Comparison of ENCODE assay signal across 8 cellular contexts in genomic region chr17:78378225-78379133, GRCh38. TPM values are rescaled to one million over a fixed set of nuclear protein-coding genes. Genes with fewer than 3 reads are reported as not detected.
DNase-seq lines count a peak whose midpoint lies in the region; ATAC-seq and TF ChIP-seq lines count a peak whose summit lies in the region.

PGS1 (plus strand) TSS chr17:78378649; CDS start chr17:78378666, 17 bp downstream.

- POLR2A ChIA-PET in HCT116 (lab: Charles Lee) = interaction anchor here (1.7 kb wide), 1 partner anchor 18 kb away, joined by 3 read pairs; no protein-coding TSS in a partner anchor

- H3K79me2 ChIP-seq in DOHH2 (ENCODE audit: control insufficient read depth, low read length) = peaks cover 47% of the 10 kb centered on the region
- peaks cover 49% of the 10 kb centered on the region for H3K79me2 ChIP-seq in HCT116 (ENCODE audit: insufficient read depth, low read length)

- H2AFZ ChIP-seq in HCT116 (ENCODE audit: low read depth, low read length, poor library complexity, severe bottlenecking) = peak within 1 kb of the TSS; percentile 64

- H3K27ac ChIP-seq in DOHH2 (ENCODE audit: low read depth, low read length) (peak within 1 kb of the TSS; percentile 6; the same call in 1 of the 2 replicates), HCT116 (ENCODE audit: low read depth, low read length) (peak within 1 kb of the TSS; percentile 63)

- no peak for TF ChIP-seq RAD21 in HCT116 (IDR thresholded peaks at IDR 0.05; ENCODE audit: low read depth)

- H3F3A ChIP-seq in DOHH2 (ENCODE audit: control insufficient read depth, insufficient read depth) = no peaks in the 10 kb centered on the region

- H3K4me2 ChIP-seq in DOHH2 (ENCODE audit: low read length) = peak within 1 kb of the TSS; percentile 83
- H3K4me2 ChIP-seq in HCT116 (ENCODE audit: low read length) = peak within 1 kb of the TSS; percentile 77

- peak within 1 kb of the TSS; percentile 99 for H3K4me3 ChIP-seq in DOHH2 (ENCODE audit: low read length)
- H3K4me3 ChIP-seq in HCT116 (replicated peaks in 1 of 2; ENCODE audit: low read depth in 1 of 2, low read length in 2 of 2) = peak within 1 kb of the TSS; percentile 62 to 86
- peak within 1 kb of the TSS; percentile 69 for H3K4me3 ChIP-seq in kidney epithelial cell (ENCODE audit: low read depth, low read length)

- H3K27me3 ChIP-seq in DOHH2 (ENCODE audit: control insufficient read depth, low read length) = peaks cover 23% of the 10 kb centered on the region
- H3K27me3 ChIP-seq in HCT116 (ENCODE audit: insufficient read depth, low read length) = no peaks in the 10 kb centered on the region
- H3K27me3 ChIP-seq in kidney epithelial cell (ENCODE audit: control insufficient read depth, insufficient read depth, low read length) = no peaks in the 10 kb centered on the region

- H4K20me1 ChIP-seq in DOHH2 (ENCODE audit: control insufficient read depth, insufficient read depth, low read depth, low read length) = peaks cover 8% of the 10 kb centered on the region
- peaks cover 13% of the 10 kb centered on the region; the same call in 1 of the 2 replicates for H4K20me1 ChIP-seq in HCT116 (ENCODE audit: insufficient read depth)

- CTCF ChIA-PET in HCT116 (lab: Charles Lee) = interaction anchor here (1.8 kb wide), 1 partner anchor 17 kb away, joined by 11 read pairs; no protein-coding TSS in a partner anchor

- no peak for TF ChIP-seq CTCF in DOHH2 (IDR thresholded peaks at IDR 0.05; ENCODE audit: low read depth, low read length, poor library complexity, severe bottlenecking)
- no peak for TF ChIP-seq CTCF in HCT116 (IDR thresholded peaks at IDR 0.05 in 2 of 3, conservative IDR thresholded peaks at IDR 0.05 in 1 of 3; ENCODE audit: borderline replicate concordance in 1 of 3, insufficient read depth in 1 of 3, low read depth in 2 of 3, low read length in 2 of 3)
- TF ChIP-seq CTCF in kidney epithelial cell (IDR thresholded peaks at IDR 0.05; ENCODE audit: insufficient read depth, low read length, poor library complexity, severe bottlenecking) = no peak

- H3K9me2 ChIP-seq in DOHH2 (replicated peaks; ENCODE audit: control insufficient read depth, low read length) (no peaks in the 10 kb centered on the region), HCT116 (ENCODE audit: insufficient read depth) (no peaks in the 10 kb centered on the region)

- peak within 1 kb of the TSS; percentile 85 for H3K9ac ChIP-seq in HCT116 (ENCODE audit: low read length)

- BruUV-seq in HCT116 (replicated peaks; lab: Mats Ljungman, UMichigan) = no TSS peak

- intact Hi-C loops in HCT116 (cut with micrococcal nuclease) = loop anchor here (1.0 kb wide), 1 partner anchor 18 kb away; the partner anchor contains the start of gene SOCS3

- peak; percentile 57 for TF ChIP-seq POLR2A in HCT116 (IDR thresholded peaks at IDR 0.05; ENCODE audit: borderline replicate concordance, extremely low read depth, insufficient read depth, insufficient read length)

- H3K4me1 ChIP-seq in DOHH2 (ENCODE audit: control insufficient read depth, low read length) (peaks cover 23% of the 10 kb centered on the region), HCT116 (ENCODE audit: control insufficient read depth in 1 of 2, insufficient read depth in 2 of 2, low read length in 2 of 2) (peaks cover 16 to 36% of the 10 kb centered on the region in 2 experiments)

- DNase-seq in HCT116 (ENCODE audit: low read depth, low spot score) (peak; percentile 49), NCI-H2227 (lab: John Stamatoyannopoulos, UW; ENCODE audit: unreplicated experiment) (peak; percentile 88), cerebellum (ENCODE audit: low spot score) (peak; percentile 86), kidney epithelial cell (ENCODE audit: low read depth) (no peak)
- peak; percentile 77 for DNase-seq in activated CD4-positive, alpha-beta T cell treated with anti-CD3 and anti-CD28 coated beads for 1 hour
- DNase-seq in stimulated activated CD4-positive, alpha-beta T cell treated with anti-CD3 and anti-CD28 coated beads, Interleukin-1b, Interleukin-23, amount 100 ng/mL, for 24 hours (ENCODE audit: low read depth in 4 of 4, low spot score in 1 of 4) = peak; percentile 67 to 76 (median 70)

- RAD21 ChIA-PET in HCT116 (lab: Charles Lee; ENCODE audit: low non-redundant PET in 1 of 2, low total read pairs in 2 of 2, uncharacterized antibody in 2 of 2, unreplicated experiment in 2 of 2) = no interaction called here

- peak; percentile 87 for ATAC-seq in HCT116
- no peak for ATAC-seq in HG02970 (IDR thresholded peaks at IDR 0.05; ENCODE audit: low FRiP score, unreplicated experiment)

- H3K9me3 ChIP-seq in DOHH2 (ENCODE audit: control insufficient read depth, insufficient read depth, low read length) (no peaks in the 10 kb centered on the region), HCT116 (ENCODE audit: control insufficient read depth in 1 of 2, insufficient read depth in 1 of 2, low read depth in 1 of 2, low read length in 2 of 2) (no peaks in the 10 kb centered on the region)

- H3K36me3 ChIP-seq in DOHH2 (ENCODE audit: control insufficient read depth, low read length) (peaks cover 16% of the 10 kb centered on the region), HCT116 (ENCODE audit: control insufficient read depth in 1 of 2, insufficient read depth in 2 of 2, low read length in 2 of 2) (peaks cover 0 to 5% of the 10 kb centered on the region in 2 experiments; a peak in 2 of 4 replicates), kidney epithelial cell (ENCODE audit: control insufficient read depth, insufficient read depth, low read length) (no peaks in the 10 kb centered on the region)

TF ChIP-seq in HCT116, 20 proteins besides CTCF, POLR2A, EP300 and RAD21 (continues in another document):
- no peak; the same call in 1 of the 2 replicates for TF ChIP-seq SRF (IDR thresholded peaks at IDR 0.05; ENCODE audit: low read depth)
- TF ChIP-seq MAX (IDR thresholded peaks at IDR 0.05) = peak; percentile 73
- TF ChIP-seq CEBPB (IDR thresholded peaks at IDR 0.05; ENCODE audit: low read depth) = no peak
- no peak for TF ChIP-seq ATF3 (IDR thresholded peaks at IDR 0.05)
- TF ChIP-seq ELF1 (IDR thresholded peaks at IDR 0.05; ENCODE audit: borderline replicate concordance, low read depth) = peak; percentile 96
- peak; percentile 95 for TF ChIP-seq SIN3A (IDR thresholded peaks at IDR 0.05; ENCODE audit: low read depth)
- TF ChIP-seq SP1 (IDR thresholded peaks at IDR 0.05; ENCODE audit: low read depth) = peak; percentile 45; the same call in 1 of the 2 replicates
- peak; percentile 94 for TF ChIP-seq POLR2AphosphoS5 (IDR thresholded peaks at IDR 0.05; ENCODE audit: low read depth, low read length)
- no peak for TF ChIP-seq ZNF274 (IDR thresholded peaks at IDR 0.05; ENCODE audit: low read depth, low read length)
- TF ChIP-seq CBX3 (IDR thresholded peaks at IDR 0.05; ENCODE audit: low read depth) = peak; percentile 88
- TF ChIP-seq REST (IDR thresholded peaks at IDR 0.05; ENCODE audit: low read depth) = no peak
- TF ChIP-seq ZBTB33 (IDR thresholded peaks at IDR 0.05; ENCODE audit: extremely low read depth, insufficient replicate concordance, low read length) = peak; percentile 49
- TF ChIP-seq EGR1 (IDR thresholded peaks at IDR 0.05; ENCODE audit: low read depth) = peak; percentile 40
- no peak for TF ChIP-seq FOSL1 (IDR thresholded peaks at IDR 0.05; ENCODE audit: low read depth)

RNA-seq across cellular contexts. Expression of gene PGS1, which starts in this region (rescaled TPM):
- total RNA-seq in HCT116 (2021; ENCODE audit: unreplicated experiment) (44.4 TPM), cerebellum (41.8 TPM), kidney epithelial cell (32.8 and 34.5 TPM in 2 replicates)
- polyA plus RNA-seq in HCT116 (2012) = 27.4 and 29.1 TPM in 2 replicates
